Comparison of ENCODE assay signal across 20 cellular contexts in the genomic region with DNA sequence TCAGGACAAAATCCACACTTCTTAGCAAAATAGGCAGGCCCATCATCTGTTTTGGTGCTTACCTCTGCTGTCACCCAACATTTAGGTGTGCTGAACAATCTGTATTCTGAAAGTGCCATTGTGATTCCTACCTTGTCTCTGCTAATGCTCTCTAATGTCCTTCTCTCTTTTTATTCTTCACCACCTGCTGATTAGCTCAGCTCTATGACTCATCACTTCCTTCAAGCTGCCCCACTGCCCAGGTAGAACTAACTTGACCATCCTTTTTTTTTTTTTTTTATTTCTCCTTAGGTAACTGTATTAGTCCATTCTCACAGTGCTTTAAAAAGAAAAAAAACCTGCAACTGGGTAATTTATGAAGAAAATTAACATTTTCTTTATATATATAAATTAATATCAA.
DNase-seq lines count a peak whose midpoint lies in the region; ATAC-seq, FAIRE-seq and TF ChIP-seq lines count a peak whose summit lies in the region.
"Had no signal": no experiment of that assay in that cellular context is flagged by ENCODE, and none has a peak within 500 bp of the region (broad histone marks: within the 10 kb centered on the region; RNA-seq: fewer than 3 reads in every experiment).

No MANE protein-coding gene starts in this region.

- no peak overlapping the region for H4K5ac ChIP-seq in H1 (ENCODE audit: insufficient read length, low read depth, low read length)

- H3K4me2 ChIP-seq in MM.1S (ENCODE audit: low read depth, low read length) (no peak overlapping the region), H1 (ENCODE audit: insufficient read depth in 1 of 2, low read depth in 2 of 2, low read length in 2 of 2) (no peak overlapping the region)

- no peak overlapping the region for H3K18ac ChIP-seq in H1 (ENCODE audit: extremely low read depth, low read length)

- no peaks in the 10 kb centered on the region for H3K23me2 ChIP-seq in H1 (ENCODE audit: low read depth, low read length)

- no peak overlapping the region for H3K4me3 ChIP-seq in MM.1S (ENCODE audit: low read length)
- H3K4me3 ChIP-seq in H1 (ENCODE audit: extremely low read depth in 1 of 4, insufficient read depth in 2 of 4, low read depth in 3 of 4, low read length in 4 of 4) = no peak overlapping the region
- no peak overlapping the region for H3K4me3 ChIP-seq in SJCRH30
- H3K4me3 ChIP-seq in upper lobe of left lung = no peak overlapping the region
- H3K4me3 ChIP-seq: K562 had no signal

- no peak overlapping the region for H3K4ac ChIP-seq in H1 (replicated peaks; ENCODE audit: insufficient read length, low read depth, low read length)

- H3K27me3 ChIP-seq in MM.1S (replicated peaks; ENCODE audit: insufficient read depth, low read length) = no peaks in the 10 kb centered on the region
- peaks cover 0 to 1% (median 0%) of the 10 kb centered on the region in 4 experiments; a peak in 1 of 7 replicates for H3K27me3 ChIP-seq in H1 (replicated peaks in 1 of 4; ENCODE audit: control insufficient read depth in 3 of 4, extremely low read depth in 1 of 4, insufficient read depth in 3 of 4, low read length in 3 of 4)
- no peaks in the 10 kb centered on the region for H3K27me3 ChIP-seq in SJCRH30
- H3K27me3 ChIP-seq in upper lobe of left lung = no peaks in the 10 kb centered on the region

- no peaks in the 10 kb centered on the region for H3K9me2 ChIP-seq in MM.1S (replicated peaks; ENCODE audit: insufficient read depth, low read length)

- H3K56ac ChIP-seq in H1 (replicated peaks; ENCODE audit: insufficient read length, low read depth, low read length) = no peak overlapping the region

- H2AFZ ChIP-seq in MM.1S (ENCODE audit: low read length) (no peak overlapping the region), H1 (ENCODE audit: low read length) (no peak overlapping the region)

- no peak overlapping the region for H2AK5ac ChIP-seq in H1 (ENCODE audit: low read depth, low read length)

- no peak overlapping the region for H2BK20ac ChIP-seq in H1 (ENCODE audit: low read length)

- no peak for ATAC-seq in activated CD8-positive, alpha-beta T cell treated with anti-CD3 and anti-CD28 coated beads, Interleukin-2, amount 10 ng/mL, durations not matched to agents 7 days and 5 days
- ATAC-seq in upper lobe of left lung (ENCODE audit: low FRiP score in 2 of 2) = no peak
- ATAC-seq: K562 had no signal

- H3K4me3 Mint-ChIP-seq in activated CD8-positive, alpha-beta T cell treated with anti-CD3 and anti-CD28 coated beads, Interleukin-2, amount 10 ng/mL, durations not matched to agents 7 days and 5 days = no peak overlapping the region
- H3K4me3 Mint-ChIP-seq: T-helper 1 cell treated with Interleukin-12 subunit alpha and Interleukin-12 subunit beta and Interleukin-4 antibody, amounts not matched to agents 30 μg/mL and 1 μg/mL, for 36 hours had no signal

- DNase-seq in DMS53 (lab: John Stamatoyannopoulos, UW) (peak; percentile 94), MM.1S (peak; percentile 27), H1 (ENCODE audit: low read depth in 1 of 2, low spot score in 2 of 2) (no peak), renal cortical epithelial cell (ENCODE audit: low read depth) (peak; percentile 38), SJCRH30 (no peak), upper lobe of left lung (no peak)
- no peak for DNase-seq in activated CD8-positive, alpha-beta T cell treated with anti-CD3 and anti-CD28 coated beads, Interleukin-2, amount 10 ng/mL, durations not matched to agents 7 days and 5 days
- DNase-seq: AML-193, EL, NCI-H1105, NCI-H226, NCI-H526 treated with DMSO at 0.1 percent for 48 hours, RPMI8226, SIG-M5 had no signal

- TF ChIP-seq CTCF in MM.1S (IDR thresholded peaks at IDR 0.05; ENCODE audit: low read length) = no peak
- no peak for TF ChIP-seq CTCF in H1 (IDR thresholded peaks at IDR 0.05; ENCODE audit: control extremely low read depth in 1 of 3, insufficient read depth in 1 of 3, low read depth in 1 of 3, low read length in 3 of 3)
- no peak for TF ChIP-seq CTCF in upper lobe of left lung (IDR thresholded peaks at IDR 0.05)

- CTCF ChIA-PET in H1 (lab: Charles Lee; ENCODE audit: partially characterized antibody) = no interaction called here
- CTCF ChIA-PET in activated CD8-positive, alpha-beta T cell treated with anti-CD3 and anti-CD28 coated beads, Interleukin-2, amount 10 ng/mL, durations not matched to agents 7 days and 5 days (lab: Charles Lee) = no interaction called here

- no peak overlapping the region for H2BK15ac ChIP-seq in H1 (ENCODE audit: low read length)

- H3K9me3 ChIP-seq in MM.1S (replicated peaks; ENCODE audit: insufficient read depth, low read length) = no peaks in the 10 kb centered on the region
- H3K9me3 ChIP-seq in H1 (ENCODE audit: insufficient read depth in 2 of 2, low read depth in 1 of 2, low read length in 1 of 2) = no peaks in the 10 kb centered on the region
- H3K9me3 ChIP-seq in SJCRH30 (replicated peaks) = no peaks in the 10 kb centered on the region
- no peaks in the 10 kb centered on the region for H3K9me3 ChIP-seq in upper lobe of left lung

- H3K4me1 ChIP-seq in MM.1S (ENCODE audit: low read length) (no peaks in the 10 kb centered on the region), H1 (replicated peaks in 1 of 4; ENCODE audit: control insufficient read depth in 3 of 4, insufficient read depth in 4 of 4, low read length in 3 of 4) (peaks cover 0 to 7% (median 2%) of the 10 kb centered on the region in 4 experiments; a peak in 3 of 7 replicates), SJCRH30 (no peaks in the 10 kb centered on the region), upper lobe of left lung (peaks cover 0 to 6% (median 4%) of the 10 kb centered on the region in 4 donors)

- H3K79me2 ChIP-seq in MM.1S (ENCODE audit: low read length) = no peaks in the 10 kb centered on the region
- H3K79me2 ChIP-seq in H1 (ENCODE audit: control insufficient read depth in 1 of 2, insufficient read depth in 2 of 2, low read length in 2 of 2) = no peaks in the 10 kb centered on the region

- H2BK120ac ChIP-seq in H1 (replicated peaks; ENCODE audit: low read depth, low read length) = no peak overlapping the region

- no peaks in the 10 kb centered on the region for H3F3A ChIP-seq in MM.1S (ENCODE audit: insufficient read depth, low read length)

- H3K9me3 Mint-ChIP-seq in activated CD8-positive, alpha-beta T cell treated with anti-CD3 and anti-CD28 coated beads, Interleukin-2, amount 10 ng/mL, durations not matched to agents 7 days and 5 days (ENCODE audit: insufficient read depth) = no peaks in the 10 kb centered on the region
- H3K9me3 Mint-ChIP-seq: T-helper 1 cell treated with Interleukin-12 subunit alpha and Interleukin-12 subunit beta and Interleukin-4 antibody, amounts not matched to agents 30 μg/mL and 1 μg/mL, for 36 hours had no signal

- H3K4me1 Mint-ChIP-seq in activated CD8-positive, alpha-beta T cell treated with anti-CD3 and anti-CD28 coated beads, Interleukin-2, amount 10 ng/mL, durations not matched to agents 7 days and 5 days (ENCODE audit: low read depth) = peaks cover 7% of the 10 kb centered on the region

- H2BK12ac ChIP-seq in H1 (ENCODE audit: low read depth, low read length) = no peak overlapping the region

- H3K36me3 ChIP-seq in MM.1S (replicated peaks; ENCODE audit: insufficient read depth, low read length) = no peaks in the 10 kb centered on the region
- no peaks in the 10 kb centered on the region for H3K36me3 ChIP-seq in H1 (ENCODE audit: control insufficient read depth in 2 of 4, insufficient read depth in 4 of 4, low read length in 3 of 4)
- H3K36me3 ChIP-seq in SJCRH30 = no peaks in the 10 kb centered on the region
- no peaks in the 10 kb centered on the region for H3K36me3 ChIP-seq in upper lobe of left lung

- H3K27ac ChIP-seq in MM.1S (ENCODE audit: low read length) (no peak overlapping the region), H1 (ENCODE audit: low read depth, low read length) (no peak overlapping the region), SJCRH30 (no peak overlapping the region), upper lobe of left lung (no peak overlapping the region)
- H3K27ac ChIP-seq: C4-2B had no signal

- POLR2A ChIA-PET in H1 (lab: Charles Lee; ENCODE audit: partially characterized antibody) = no interaction called here
- POLR2A ChIA-PET in activated CD8-positive, alpha-beta T cell treated with anti-CD3 and anti-CD28 coated beads, Interleukin-2, amount 10 ng/mL, durations not matched to agents 7 days and 5 days (lab: Charles Lee) = no interaction called here

- no peaks in the 10 kb centered on the region for H4K20me1 ChIP-seq in MM.1S (ENCODE audit: insufficient read depth, low read length)
- no peaks in the 10 kb centered on the region for H4K20me1 ChIP-seq in H1 (replicated peaks in 1 of 2; ENCODE audit: control insufficient read depth in 1 of 2, insufficient read depth in 2 of 2, low read length in 2 of 2)

- H3K9ac ChIP-seq in MM.1S (ENCODE audit: low read length) (no peak overlapping the region), H1 (replicated peaks in 1 of 4; ENCODE audit: extremely low read depth in 1 of 4, low read depth in 3 of 4, low read length in 3 of 4) (no peak overlapping the region)

- no peaks in the 10 kb centered on the region for H3K79me1 ChIP-seq in H1 (ENCODE audit: low read depth, low read length)

- H3K36me3 Mint-ChIP-seq in activated CD8-positive, alpha-beta T cell treated with anti-CD3 and anti-CD28 coated beads, Interleukin-2, amount 10 ng/mL, durations not matched to agents 7 days and 5 days (ENCODE audit: low read depth) = no peaks in the 10 kb centered on the region

- H3K27me3 Mint-ChIP-seq in activated CD8-positive, alpha-beta T cell treated with anti-CD3 and anti-CD28 coated beads, Interleukin-2, amount 10 ng/mL, durations not matched to agents 7 days and 5 days (ENCODE audit: low read depth) = no peaks in the 10 kb centered on the region

- H4K91ac ChIP-seq in H1 (replicated peaks; ENCODE audit: insufficient read length, low read length) = no peak overlapping the region

- H2BK5ac ChIP-seq in H1 (ENCODE audit: low read depth, low read length) = no peak overlapping the region

- H3K14ac ChIP-seq in H1 (ENCODE audit: insufficient read length) = no peak overlapping the region

- H4K8ac ChIP-seq in H1 (ENCODE audit: extremely low read depth, insufficient read depth, low read length) = no peak overlapping the region

- TF ChIP-seq POLR2A in H1 (IDR thresholded peaks at IDR 0.05; ENCODE audit: control extremely low read depth in 1 of 2, low read depth in 2 of 2, low read length in 2 of 2) (no peak), upper lobe of left lung (IDR thresholded peaks at IDR 0.05) (no peak)

- TF ChIP-seq RAD21 in H1 (IDR thresholded peaks at IDR 0.05 in 1 of 2, conservative IDR thresholded peaks at IDR 0.05 in 1 of 2; ENCODE audit: low read depth in 2 of 2, low read length in 2 of 2) = no peak

- no peak overlapping the region for H3K23ac ChIP-seq in H1 (ENCODE audit: insufficient read length)

- no peak for FAIRE-seq in H1 (lab: Jason Lieb, UNC)
- FAIRE-seq: GM12891, GM18507, H54, K562 had no signal

- H3K27ac Mint-ChIP-seq in activated CD8-positive, alpha-beta T cell treated with anti-CD3 and anti-CD28 coated beads, Interleukin-2, amount 10 ng/mL, durations not matched to agents 7 days and 5 days = no peak overlapping the region
- H3K27ac Mint-ChIP-seq: T-helper 1 cell treated with Interleukin-12 subunit alpha and Interleukin-12 subunit beta and Interleukin-4 antibody, amounts not matched to agents 30 μg/mL and 1 μg/mL, for 36 hours had no signal

- TF ChIP-seq EP300 in H1 (IDR thresholded peaks at IDR 0.05; ENCODE audit: borderline replicate concordance in 1 of 2, low read depth in 2 of 2, low read length in 2 of 2) (no peak), upper lobe of left lung (IDR thresholded peaks at IDR 0.05) (no peak)

Comparison
In these comparisons a context has a peak if more than half of its experiments do, and no peak if none do; other contexts are left out.
1. DNase-seq: peak in DMS53 (single experiment), MM.1S (single experiment) and renal cortical epithelial cell (single experiment); none in H1 (0 of 2), SJCRH30 (0 of 2), activated CD8-positive, alpha-beta T cell treated with anti-CD3 and anti-CD28 coated beads, Interleukin-2, amount 10 ng/mL, durations not matched to agents 7 days and 5 days (single experiment) and upper lobe of left lung (0 of 2).